8 cellular contexts compared by ENCODE assay signal in genomic region chr15:82810061-82810862, GRCh38. TPM values are rescaled to one million over a fixed set of nuclear protein-coding genes. Genes with fewer than 3 reads are reported as not detected.
A peak's percentile ranks its signal among the peaks of the same experiment; 100 is the strongest.
DNase-seq lines count a peak whose midpoint lies in the region; ATAC-seq and TF ChIP-seq lines count a peak whose summit lies in the region.

No MANE protein-coding gene starts in this region.

- H3K9me3 Mint-ChIP-seq in glutamatergic neuron (ENCODE audit: unreplicated experiment), result no peaks in the 10 kb centered on the region

- H3K4me1 Mint-ChIP-seq in glutamatergic neuron (ENCODE audit: low read depth, unreplicated experiment), result peaks cover 13% of the 10 kb centered on the region

- H3K9me3 ChIP-seq in OCI-LY1 (ENCODE audit: low read length), result no peaks in the 10 kb centered on the region

- H3K4me2 ChIP-seq in OCI-LY1 (ENCODE audit: low read length), result peak overlapping the region; percentile 87

- peaks cover 29% of the 10 kb centered on the region for H3K36me3 ChIP-seq in OCI-LY1 (ENCODE audit: insufficient read depth, low read length)

- peaks cover 32% of the 10 kb centered on the region for H3K79me2 ChIP-seq in OCI-LY1 (ENCODE audit: insufficient read depth, low read length)

- H3K9me2 ChIP-seq in OCI-LY1 (ENCODE audit: low read depth, low read length), result no peaks in the 10 kb centered on the region

- no peaks in the 10 kb centered on the region for H3K27me3 ChIP-seq in OCI-LY1 (ENCODE audit: insufficient read depth, low read length)

- H3K27me3 Mint-ChIP-seq in glutamatergic neuron (ENCODE audit: unreplicated experiment), result peaks cover 2% of the 10 kb centered on the region

- TF ChIP-seq CTCF in OCI-LY1 (IDR thresholded peaks at IDR 0.05; ENCODE audit: low read length) (no peak), glutamatergic neuron (IDR thresholded peaks at IDR 0.05; ENCODE audit: partially characterized antibody, unreplicated experiment) (no peak)

- H3K4me3 Mint-ChIP-seq in glutamatergic neuron (ENCODE audit: unreplicated experiment), result peak overlapping the region; percentile 98

- no peaks in the 10 kb centered on the region for H3K36me3 Mint-ChIP-seq in glutamatergic neuron (ENCODE audit: unreplicated experiment)

- peak overlapping the region; percentile 91 for H3K4me3 ChIP-seq in OCI-LY1 (ENCODE audit: low read depth, low read length, poor library complexity, severe bottlenecking)

- H3K9ac ChIP-seq in OCI-LY1 (ENCODE audit: low read length), result peak overlapping the region; percentile 76

- H3K27ac Mint-ChIP-seq in glutamatergic neuron (ENCODE audit: unreplicated experiment), result peak overlapping the region; percentile 87

- DNase-seq in activated T-cell treated with anti-CD3 and anti-CD28 coated beads for 1 hour (ENCODE audit: low read depth), result peak; percentile 5
- DNase-seq in activated T-cell treated with anti-CD3 and anti-CD28 coated beads for 4 hours, result no peak
- peak; percentile 6 for DNase-seq in activated gamma-delta T cell treated with anti-CD3 and anti-CD28 coated beads, Interleukin-2, amount 50 U/mL, for 16 hours (ENCODE audit: low read depth)
- DNase-seq in glutamatergic neuron, result peak; percentile 66
- peak; percentile 39 for DNase-seq in pons (ENCODE audit: low spot score)
- DNase-seq in NCI-H128 (lab: John Stamatoyannopoulos, UW; ENCODE audit: unreplicated experiment), result no peak

- no peak overlapping the region for H2AFZ ChIP-seq in OCI-LY1 (ENCODE audit: low read length)

- no peaks in the 10 kb centered on the region for H4K20me1 ChIP-seq in OCI-LY1 (ENCODE audit: insufficient read depth, low read length)

- H3K4me1 ChIP-seq in OCI-LY1 (ENCODE audit: insufficient read depth, low read length, severe bottlenecking), result peaks cover 55% of the 10 kb centered on the region

- H3K27ac ChIP-seq in OCI-LY1 (ENCODE audit: low read depth, low read length, poor library complexity, severe bottlenecking), result peak overlapping the region; percentile 89

- peak; percentile 30 for ATAC-seq in HG02885 (IDR thresholded peaks at IDR 0.05; ENCODE audit: poor library complexity, unreplicated experiment)

- H3F3A ChIP-seq in OCI-LY1 (ENCODE audit: insufficient read depth, low read length), result 0 out of 2 replicates have a peak, but pooled peaks cover 7% of the 10 kb centered on the region

RNA-seq across cellular contexts. Expression of gene WHAMM, which starts 0.8 kb away (rescaled TPM):
- 4.2 TPM for total RNA-seq in glutamatergic neuron (ENCODE audit: unreplicated experiment)

RNA-seq across cellular contexts. Expression of gene FSD2, which starts 4.4 kb away (rescaled TPM):
- total RNA-seq in glutamatergic neuron (ENCODE audit: unreplicated experiment), result not detected

Comparison
In these comparisons a context has a peak if more than half of its experiments do, and no peak if none do; other contexts are left out.
1. DNase-seq: peak in activated T-cell treated with anti-CD3 and anti-CD28 coated beads for 1 hour (single experiment), activated gamma-delta T cell treated with anti-CD3 and anti-CD28 coated beads, Interleukin-2, amount 50 U/mL, for 16 hours (single experiment), glutamatergic neuron (single experiment) and pons (single experiment); none in activated T-cell treated with anti-CD3 and anti-CD28 coated beads for 4 hours (single experiment) and NCI-H128 (single experiment).